ENCODE assay signal across 15 cellular contexts in the genomic region with DNA sequence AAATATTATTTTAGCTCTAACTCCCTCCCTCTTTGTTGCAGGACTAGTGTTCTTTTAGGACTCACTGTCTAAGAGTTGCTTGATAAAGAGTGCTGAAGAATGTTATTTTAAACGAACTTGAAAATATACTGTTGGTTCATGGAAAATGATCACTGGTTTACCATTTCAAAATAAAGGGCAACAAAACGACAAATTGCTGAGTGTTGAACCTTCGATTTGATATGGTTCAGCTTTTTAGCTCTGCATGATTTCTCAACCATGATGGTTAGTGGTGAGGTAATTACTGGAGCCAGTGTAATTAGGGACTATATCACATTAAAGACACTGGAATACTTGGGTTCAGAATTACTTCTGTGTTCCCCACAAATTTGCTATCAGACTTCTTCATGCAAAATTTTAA.
"Had no signal": no experiment of that assay in that cellular context is flagged by ENCODE, and none has a peak within 500 bp of the region (broad histone marks: within the 10 kb centered on the region; RNA-seq: fewer than 3 reads in every experiment).

No MANE protein-coding gene starts in this region.

- DNase-seq: activated CD4-positive, alpha-beta T cell treated with anti-CD3 and anti-CD28 coated beads for 36 hours; activated CD4-positive, alpha-beta T cell treated with anti-CD3 and anti-CD28 coated beads, Interleukin-2, amount 50 U/mL, for 48 hours; amniotic stem cell; endodermal cell; gastrocnemius medialis; heart left ventricle; kidney; left lung; stimulated activated naive CD8-positive, alpha-beta T cell treated with anti-CD3 and anti-CD28 coated beads, Interleukin-15, Interleukin-2, amounts not matched to agents 100 U/mL and 50 U/mL, for 24 hours; substantia nigra had no signal

- H3K36me3 ChIP-seq: gastrocnemius medialis, heart left ventricle, left lung, neutrophil, tibial nerve had no signal

- H3K9me3 ChIP-seq: gastrocnemius medialis, heart left ventricle, left lung, neutrophil, tibial nerve had no signal

- FAIRE-seq: kidney, TTC549 had no signal

- H3K27me3 ChIP-seq: gastrocnemius medialis, heart left ventricle, left lung, neutrophil, tibial nerve had no signal

- H3K4me1 ChIP-seq: gastrocnemius medialis, left lung had no signal

- H3K27ac ChIP-seq: gastrocnemius medialis, heart left ventricle, left lung, neutrophil, tibial nerve had no signal

- ATAC-seq: activated CD4-positive, alpha-beta T cell treated with anti-CD3 and anti-CD28 coated beads for 36 hours; gastrocnemius medialis; heart left ventricle; left lung; natural killer cell treated with Interleukin-12 subunit alpha and Interleukin-12 subunit beta and Interleukin-15 and Interleukin-18, amount 100 ng/mL, for 72 hours; stimulated activated naive CD8-positive, alpha-beta T cell treated with anti-CD3 and anti-CD28 coated beads, Interleukin-15, Interleukin-2, amounts not matched to agents 100 U/mL and 50 U/mL, for 24 hours; WTC11 had no signal

- H3K4me3 ChIP-seq: gastrocnemius medialis, heart left ventricle, left lung, tibial nerve had no signal
